ENCODE assay signal across 22 cellular contexts in genomic region chr10:52757777-52758176, GRCh38. TPM values are rescaled to one million over a fixed set of nuclear protein-coding genes. Genes with fewer than 3 reads are reported as not detected.
"Had no signal": no experiment of that assay in that cellular context is flagged by ENCODE, and none has a peak within 500 bp of the region (broad histone marks: within the 10 kb centered on the region; RNA-seq: fewer than 3 reads in every experiment).

No MANE protein-coding gene starts in this region.

- H3K27ac Mint-ChIP-seq: activated naive CD4-positive, alpha-beta T cell treated with anti-CD3 and anti-CD28 coated beads for 36 hours; activated T-helper 17 cell treated with anti-CD3 and anti-CD28 coated beads, Interleukin-2, amount 50 U/mL, for 72 hours; naive B cell; neural progenitor cell; stimulated activated naive B cell treated with anti-CD40 and anti-IgM and Interleukin-4, amounts not matched to agents 10 μg/mL and 1 μg/mL and 100 μg/mL, for 72 hours had no signal

- H3K27ac ChIP-seq: coronary artery, esophagus squamous epithelium, neural progenitor cell, parathyroid adenoma, tibial artery, uterus had no signal

- H3K36me3 ChIP-seq: esophagus squamous epithelium, neural progenitor cell, tibial artery, uterus had no signal

- H3K4me1 ChIP-seq: esophagus squamous epithelium, neural progenitor cell, parathyroid adenoma, tibial artery, uterus had no signal

- H3K36me3 Mint-ChIP-seq: naive B cell; neural progenitor cell; stimulated activated naive B cell treated with anti-CD40 and anti-IgM and Interleukin-4, amounts not matched to agents 10 μg/mL and 1 μg/mL and 100 μg/mL, for 72 hours had no signal

- FAIRE-seq: frontal cortex had no signal

- DNase-seq: activated CD4-positive, alpha-beta T cell treated with anti-CD3 and anti-CD28 coated beads, Interleukin-2, amount 50 U/mL, for 4 hours; activated CD4-positive, CD25-positive, alpha-beta regulatory T cell treated with anti-CD3 and anti-CD28 coated beads, Interleukin-2, amount 50 U/mL, for 72 hours; activated naive CD4-positive, alpha-beta T cell treated with anti-CD3 and anti-CD28 coated beads for 36 hours; caudate nucleus; effector CD4-positive, alpha-beta T cell; esophagus squamous epithelium; midbrain; naive B cell; stimulated activated CD4-positive, alpha-beta T cell treated with anti-CD3 and anti-CD28 coated beads, Interleukin-2, amount 100 ng/mL, for 48 hours; stimulated activated naive B cell treated with anti-CD40 and anti-IgM and Interleukin-4, amounts not matched to agents 10 μg/mL and 1 μg/mL and 100 μg/mL, for 72 hours; T-helper 1 cell; T1000; tibial artery; uterus had no signal

- H3K9me3 ChIP-seq: esophagus squamous epithelium, tibial artery, uterus had no signal

- H3K27me3 ChIP-seq: esophagus squamous epithelium, neural progenitor cell, tibial artery, uterus had no signal

- ATAC-seq: activated T-helper 17 cell treated with anti-CD3 and anti-CD28 coated beads, Interleukin-2, amount 50 U/mL, for 72 hours; stimulated activated naive B cell treated with anti-CD40 and anti-IgM and Interleukin-4, amounts not matched to agents 10 μg/mL and 1 μg/mL and 100 μg/mL, for 72 hours had no signal

- H3K79me2 ChIP-seq: parathyroid adenoma had no signal

- H3K4me2 ChIP-seq: neural progenitor cell had no signal

- H3K9ac ChIP-seq: neural progenitor cell, parathyroid adenoma had no signal

- H3K9me3 Mint-ChIP-seq: activated naive CD4-positive, alpha-beta T cell treated with anti-CD3 and anti-CD28 coated beads for 36 hours; neural progenitor cell; stimulated activated naive B cell treated with anti-CD40 and anti-IgM and Interleukin-4, amounts not matched to agents 10 μg/mL and 1 μg/mL and 100 μg/mL, for 72 hours had no signal

- H3K4me3 ChIP-seq: coronary artery, esophagus squamous epithelium, lung, neural progenitor cell, tibial artery, uterus had no signal

- H2AFZ ChIP-seq: neural progenitor cell, parathyroid adenoma had no signal

RNA-seq across cellular contexts. Expression of gene MBL2, which starts 14.8 kb away (rescaled TPM):
- total RNA-seq: activated naive CD4-positive, alpha-beta T cell treated with anti-CD3 and anti-CD28 coated beads for 36 hours; activated T-helper 17 cell treated with anti-CD3 and anti-CD28 coated beads, Interleukin-2, amount 50 U/mL, for 72 hours; esophagus squamous epithelium; frontal cortex; subcutaneous adipose tissue; uterus had no signal
- polyA plus RNA-seq: adipose tissue, lung had no signal
